In the genomic region with DNA sequence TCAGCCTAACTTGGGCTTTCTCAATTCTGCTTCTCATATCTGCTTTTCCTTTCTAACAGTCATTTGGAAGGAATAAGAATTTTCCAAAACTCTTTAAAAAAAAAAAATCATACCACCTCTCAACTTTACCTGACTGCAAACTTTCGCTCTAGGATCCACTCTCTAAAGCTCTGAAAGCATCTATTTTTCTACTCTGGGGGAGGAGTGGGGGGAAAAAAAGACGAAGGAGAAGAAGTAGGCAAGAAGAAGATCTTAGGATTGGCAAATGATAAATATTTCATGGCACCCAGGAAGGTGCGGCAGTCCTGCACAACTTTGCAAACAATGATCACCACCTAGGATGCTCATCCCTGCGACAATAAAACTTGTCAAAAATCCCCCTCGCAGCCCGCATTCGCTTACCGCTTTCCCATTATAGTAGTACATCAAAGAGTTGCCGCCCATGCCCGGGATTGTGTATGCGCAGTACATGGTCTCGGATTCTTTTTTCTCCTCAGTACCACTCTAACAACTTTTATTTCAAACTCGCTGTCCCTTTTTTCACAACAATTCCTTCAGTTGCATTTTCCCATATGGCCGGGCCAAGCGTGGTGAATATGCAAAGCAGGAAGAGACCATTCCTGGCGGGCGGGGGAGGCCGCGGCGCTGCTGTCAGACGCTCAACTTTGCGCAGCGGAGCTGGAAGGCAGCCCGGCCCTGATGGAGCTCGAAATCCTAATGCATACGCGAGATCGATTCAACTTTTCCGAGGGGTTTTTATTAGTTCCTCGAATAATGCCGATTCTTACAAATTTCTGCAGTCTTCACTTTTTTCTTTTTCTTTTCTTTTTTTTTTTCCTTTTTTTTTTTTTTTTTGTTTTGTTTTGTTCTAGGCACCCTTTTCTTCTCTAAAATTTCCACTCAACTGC, we compare ENCODE assay signal across 8 cellular contexts.
A peak's percentile ranks its signal among the peaks of the same experiment; 100 is the strongest.
DNase-seq lines count a peak whose midpoint lies in the region; ATAC-seq and TF ChIP-seq lines count a peak whose summit lies in the region.

No MANE protein-coding gene starts in this region.

- TF ChIP-seq EP300 in tibial nerve (IDR thresholded peaks at IDR 0.05), result peak in 1 of 2 donors; percentile 82

- H3K36me3 ChIP-seq in tibial nerve, result no peaks in the 10 kb centered on the region

- no peaks in the 10 kb centered on the region for H3K36me3 Mint-ChIP-seq in nephron (ENCODE audit: low read depth)

- no peaks in the 10 kb centered on the region for H3K9me3 Mint-ChIP-seq in nephron

- TF ChIP-seq CTCF in foreskin fibroblast (IDR thresholded peaks at IDR 0.05; ENCODE audit: low read depth, low read length) (no peak), nephron (IDR thresholded peaks at IDR 0.05; ENCODE audit: unreplicated experiment in 3 of 3) (no peak), tibial nerve (IDR thresholded peaks at IDR 0.05) (no peak)

- no peaks in the 10 kb centered on the region for H3K27me3 Mint-ChIP-seq in nephron (ENCODE audit: low read depth)

- H3K4me3 ChIP-seq in foreskin fibroblast (ENCODE audit: low read depth in 1 of 2, low read length in 2 of 2) (peak overlapping the region; percentile 77 to 78), tibial nerve (peak overlapping the region; percentile 49 to 68 (median 57))

- H3K9me3 ChIP-seq in tibial nerve, result no peaks in the 10 kb centered on the region

- peak; percentile 78 for DNase-seq in AG20443 (ENCODE audit: low spot score)
- DNase-seq in NCI-H2171 (lab: John Stamatoyannopoulos, UW), result peak; percentile 90
- peak; percentile 36 for DNase-seq in activated T-cell treated with anti-CD3 and anti-CD28 coated beads for 48 hours (ENCODE audit: low read depth)
- DNase-seq in foreskin fibroblast, result peak; percentile 90 to 97
- DNase-seq in tibial nerve (ENCODE audit: low spot score in 2 of 2), result peak; percentile 77 to 85

- H3K4me1 ChIP-seq in tibial nerve, result peaks cover 0 to 43% (median 13%) of the 10 kb centered on the region in 4 donors

- ATAC-seq in GM18517 (IDR thresholded peaks at IDR 0.05; ENCODE audit: unreplicated experiment) (peak; percentile 58), HG02973 (IDR thresholded peaks at IDR 0.05; ENCODE audit: unreplicated experiment) (peak; percentile 50)

- peak overlapping the region; percentile 90 to 95 (median 93) for H3K4me3 Mint-ChIP-seq in nephron

- H3K27ac Mint-ChIP-seq in nephron, result peak overlapping the region; percentile 90 to 93 (median 90)

- H3K4me1 Mint-ChIP-seq in nephron, result peaks cover 44% of the 10 kb centered on the region

- TF ChIP-seq POLR2A in tibial nerve (IDR thresholded peaks at IDR 0.05), result no peak

- H3K27me3 ChIP-seq in tibial nerve, result no peaks in the 10 kb centered on the region

- WGBS in tibial nerve, 2 donors, result 2% methylated on average over 31 of the region's 31 CpGs

- H3K27ac ChIP-seq in tibial nerve, result peak overlapping the region; percentile 87 to 92 (median 91)

Comparison
In these comparisons a context has a peak if more than half of its experiments do, and no peak if none do; other contexts are left out.
1. Peak in every context shown above with its lines: DNase-seq, ATAC-seq, H3K4me3 ChIP-seq and H3K27ac ChIP-seq.
2. DNase-seq: peak in every context shown above with its lines; median percentile 94 in foreskin fibroblast; 90 in NCI-H2171; 81 in tibial nerve; 78 in AG20443; 36 in activated T-cell treated with anti-CD3 and anti-CD28 coated beads for 48 hours.